Comparison of ENCODE assay signal across 12 cellular contexts in genomic region chr1:212498243-212498642, GRCh38.
DNase-seq lines count a peak whose midpoint lies in the region; ATAC-seq and TF ChIP-seq lines count a peak whose summit lies in the region.
"Had no signal": no experiment of that assay in that cellular context is flagged by ENCODE, and none has a peak within 500 bp of the region (broad histone marks: within the 10 kb centered on the region; RNA-seq: fewer than 3 reads in every experiment).

No MANE protein-coding gene starts in this region.

- CTCF ChIA-PET in MCF 10A (lab: Yijun Ruan, JAX), result interaction anchor here (0.6 to 4.0 kb wide), 17 partner anchors 9 to 943 kb away, joined by 3 to 43 read pairs (median 3); partner anchors contain the start of genes DTL and INTS7

- H3K27me3 ChIP-seq in breast epithelium, result no peaks in the 10 kb centered on the region

- no peaks in the 10 kb centered on the region for H3K36me3 ChIP-seq in breast epithelium
- H3K36me3 ChIP-seq: left ventricle myocardium inferior had no signal

- no peaks in the 10 kb centered on the region for H3K27me3 Mint-ChIP-seq in MCF 10A (ENCODE audit: insufficient read depth, unreplicated experiment)

- peak; percentile 96 for DNase-seq in MCF 10A (ENCODE audit: unreplicated experiment)
- no peak for DNase-seq in breast epithelium (ENCODE audit: low spot score in 2 of 2)
- peak; percentile 47 for DNase-seq in RPMI7951 (ENCODE audit: low read depth)
- DNase-seq in foreskin fibroblast, result peak; percentile 39 to 67
- DNase-seq in pons (ENCODE audit: low spot score), result no peak
- DNase-seq in NCI-H526 treated with DMSO at 0.1 percent for 48 hours (lab: John Stamatoyannopoulos, UW), result no peak
- DNase-seq: activated CD4-positive, alpha-beta memory T cell treated with anti-CD3 and anti-CD28 coated beads, Interleukin-2, amount 10 ng/mL, durations not matched to agents 7 days and 5 days; activated naive CD8-positive, alpha-beta T cell treated with anti-CD3 and anti-CD28 coated beads, Interleukin-2, amount 50 U/mL, for 24 hours; left ventricle myocardium inferior; NCI-H1694 had no signal

- peaks cover 15% of the 10 kb centered on the region for H3K4me1 Mint-ChIP-seq in MCF 10A (ENCODE audit: insufficient read depth, unreplicated experiment)
- H3K4me1 Mint-ChIP-seq: activated CD4-positive, alpha-beta memory T cell treated with anti-CD3 and anti-CD28 coated beads, Interleukin-2, amount 10 ng/mL, durations not matched to agents 7 days and 5 days; activated naive CD8-positive, alpha-beta T cell treated with anti-CD3 and anti-CD28 coated beads, Interleukin-2, amount 50 U/mL, for 24 hours had no signal

- no peak overlapping the region for H3K4me3 Mint-ChIP-seq in MCF 10A (ENCODE audit: unreplicated experiment)
- H3K4me3 Mint-ChIP-seq: activated CD4-positive, alpha-beta memory T cell treated with anti-CD3 and anti-CD28 coated beads, Interleukin-2, amount 10 ng/mL, durations not matched to agents 7 days and 5 days; activated naive CD8-positive, alpha-beta T cell treated with anti-CD3 and anti-CD28 coated beads, Interleukin-2, amount 50 U/mL, for 24 hours had no signal

- H3K27ac Mint-ChIP-seq in MCF 10A (ENCODE audit: low read depth, unreplicated experiment), result no peak overlapping the region
- H3K27ac Mint-ChIP-seq: activated CD4-positive, alpha-beta memory T cell treated with anti-CD3 and anti-CD28 coated beads, Interleukin-2, amount 10 ng/mL, durations not matched to agents 7 days and 5 days; activated naive CD8-positive, alpha-beta T cell treated with anti-CD3 and anti-CD28 coated beads, Interleukin-2, amount 50 U/mL, for 24 hours had no signal

- no peaks in the 10 kb centered on the region for H3K9me3 ChIP-seq in breast epithelium
- H3K9me3 ChIP-seq: left ventricle myocardium inferior had no signal

- H3K9me3 Mint-ChIP-seq in MCF 10A (ENCODE audit: unreplicated experiment), result no peaks in the 10 kb centered on the region
- H3K9me3 Mint-ChIP-seq: activated CD4-positive, alpha-beta memory T cell treated with anti-CD3 and anti-CD28 coated beads, Interleukin-2, amount 10 ng/mL, durations not matched to agents 7 days and 5 days; activated naive CD8-positive, alpha-beta T cell treated with anti-CD3 and anti-CD28 coated beads, Interleukin-2, amount 50 U/mL, for 24 hours had no signal

- POLR2A ChIA-PET in MCF 10A (lab: Yijun Ruan, JAX), result interaction anchor here (0.8 to 3.5 kb wide), 14 partner anchors 9 to 376 kb away, joined by 3 to 26 read pairs (median 3); partner anchors contain the start of genes ATF3 and FLVCR1

- no peak for TF ChIP-seq POLR2A in breast epithelium (IDR thresholded peaks at IDR 0.05)

- ATAC-seq in GM21381 (IDR thresholded peaks at IDR 0.05; ENCODE audit: unreplicated experiment) (no peak), HG02870 (IDR thresholded peaks at IDR 0.05; ENCODE audit: unreplicated experiment) (no peak)
- ATAC-seq: activated naive CD8-positive, alpha-beta T cell treated with anti-CD3 and anti-CD28 coated beads, Interleukin-2, amount 50 U/mL, for 24 hours had no signal

- H3K4me1 ChIP-seq in breast epithelium, result no peaks in the 10 kb centered on the region

- intact Hi-C loops in MCF 10A (cut with micrococcal nuclease) (no loop called here), breast epithelium (cut with DNase I; ENCODE audit: low total_unique reads) (no loop called here)

- TF ChIP-seq CTCF in MCF 10A (IDR thresholded peaks at IDR 0.05; ENCODE audit: unreplicated experiment), result no peak
- no peak for TF ChIP-seq CTCF in breast epithelium (IDR thresholded peaks at IDR 0.05)
- TF ChIP-seq CTCF in foreskin fibroblast (IDR thresholded peaks at IDR 0.05; ENCODE audit: low read depth, low read length), result no peak

- no peaks in the 10 kb centered on the region for H3K36me3 Mint-ChIP-seq in MCF 10A (ENCODE audit: insufficient read depth, unreplicated experiment)

- H3K27ac ChIP-seq in breast epithelium, result no peak overlapping the region
- H3K27ac ChIP-seq: left ventricle myocardium inferior had no signal

- no TSS peak for BruUV-seq in MCF 10A (replicated peaks; lab: Mats Ljungman, UMichigan)

- H3K4me3 ChIP-seq in breast epithelium, result no peak overlapping the region
- H3K4me3 ChIP-seq in foreskin fibroblast (ENCODE audit: low read depth in 1 of 2, low read length in 2 of 2), result no peak overlapping the region
- H3K4me3 ChIP-seq: left ventricle myocardium inferior had no signal

Comparison
In these comparisons a context has a peak if more than half of its experiments do, and no peak if none do; other contexts are left out.
1. DNase-seq: peak in MCF 10A (single experiment), RPMI7951 (single experiment) and foreskin fibroblast (2 of 2); none in breast epithelium (0 of 2), pons (single experiment) and NCI-H526 treated with DMSO at 0.1 percent for 48 hours (single experiment).